ENCODE assay signal across 12 cellular contexts in the genomic region with DNA sequence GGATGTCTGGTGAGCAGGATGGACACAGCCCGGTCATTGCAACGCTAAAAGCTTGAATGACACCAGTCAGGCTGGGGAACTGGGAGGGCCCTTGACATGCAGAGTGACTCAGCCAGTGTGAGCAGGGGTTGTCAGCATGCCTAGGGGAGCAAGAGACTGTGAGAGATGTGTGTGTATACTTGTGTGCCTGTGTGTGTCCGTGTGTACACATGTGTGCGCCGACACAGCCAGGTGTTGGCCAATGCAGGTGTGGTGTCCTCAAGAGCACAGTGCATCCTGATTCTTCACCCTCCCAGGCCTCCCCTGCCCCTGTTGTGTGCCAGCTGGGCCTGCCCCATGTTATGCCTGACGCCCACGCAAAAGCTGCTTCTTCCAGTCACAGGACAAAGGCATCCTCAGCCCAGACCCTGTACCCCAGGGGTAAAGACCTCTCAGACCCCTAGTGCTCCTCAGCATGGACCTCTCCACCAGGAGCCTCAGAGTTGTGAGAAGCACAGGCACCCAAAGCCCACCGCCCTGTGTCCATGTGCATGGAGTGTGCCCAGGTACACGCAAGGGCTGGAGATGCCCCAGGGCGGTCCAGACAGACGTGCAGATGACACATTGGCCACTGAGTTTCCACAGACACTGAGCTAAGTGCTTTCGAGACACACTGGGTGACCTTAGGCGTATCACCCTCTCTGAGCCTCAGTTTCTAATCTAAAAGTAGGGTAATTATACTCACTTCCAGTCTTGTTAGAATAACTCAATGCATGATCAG. TPM values are rescaled to one million over a fixed set of nuclear protein-coding genes. Genes with fewer than 3 reads are reported as not detected.
DNase-seq lines count a peak whose midpoint lies in the region; ATAC-seq and TF ChIP-seq lines count a peak whose summit lies in the region.
"Had no signal": no experiment of that assay in that cellular context is flagged by ENCODE, and none has a peak within 500 bp of the region (broad histone marks: within the 10 kb centered on the region; RNA-seq: fewer than 3 reads in every experiment).

No MANE protein-coding gene starts in this region.

- no peak overlapping the region for H3K27ac Mint-ChIP-seq in activated T-cell treated with anti-CD3 and anti-CD28 coated beads, Interleukin-2, amount 50 U/mL, for 72 hours
- H3K27ac Mint-ChIP-seq in glutamatergic neuron (ENCODE audit: unreplicated experiment) = no peak overlapping the region

- peak; percentile 45 to 53 for ATAC-seq in activated T-cell treated with anti-CD3 and anti-CD28 coated beads, Interleukin-2, amount 50 U/mL, for 72 hours (replicated peaks in 1 of 2)
- ATAC-seq in esophagus mucosa (peak; percentile 64), omental fat pad (ENCODE audit: low FRiP score) (no peak)

- peaks cover 64% of the 10 kb centered on the region for H3K4me1 Mint-ChIP-seq in activated T-cell treated with anti-CD3 and anti-CD28 coated beads, Interleukin-2, amount 50 U/mL, for 72 hours (ENCODE audit: low read depth)
- peaks cover 17% of the 10 kb centered on the region for H3K4me1 Mint-ChIP-seq in glutamatergic neuron (ENCODE audit: low read depth, unreplicated experiment)

- TF ChIP-seq CTCF in omental fat pad (IDR thresholded peaks at IDR 0.05) (no peak), glutamatergic neuron (IDR thresholded peaks at IDR 0.05; ENCODE audit: partially characterized antibody, unreplicated experiment) (no peak)

- peak overlapping the region in 1 of 2 donors; percentile 48 for H3K4me3 Mint-ChIP-seq in activated T-cell treated with anti-CD3 and anti-CD28 coated beads, Interleukin-2, amount 50 U/mL, for 72 hours
- H3K4me3 Mint-ChIP-seq in glutamatergic neuron (ENCODE audit: unreplicated experiment) = no peak overlapping the region
- H3K4me3 Mint-ChIP-seq: naive B cell had no signal

- no peaks in the 10 kb centered on the region for H3K9me3 Mint-ChIP-seq in activated T-cell treated with anti-CD3 and anti-CD28 coated beads, Interleukin-2, amount 50 U/mL, for 72 hours
- H3K9me3 Mint-ChIP-seq in glutamatergic neuron (ENCODE audit: unreplicated experiment) = peaks cover under 1% of the 10 kb centered on the region
- H3K9me3 Mint-ChIP-seq: naive B cell had no signal

- no peaks in the 10 kb centered on the region for H3K27me3 Mint-ChIP-seq in activated T-cell treated with anti-CD3 and anti-CD28 coated beads, Interleukin-2, amount 50 U/mL, for 72 hours (ENCODE audit: low read depth)
- H3K27me3 Mint-ChIP-seq in glutamatergic neuron (ENCODE audit: unreplicated experiment) = peaks cover 3% of the 10 kb centered on the region

- H3K36me3 Mint-ChIP-seq in activated T-cell treated with anti-CD3 and anti-CD28 coated beads, Interleukin-2, amount 50 U/mL, for 72 hours (ENCODE audit: insufficient read depth in 2 of 2) = peaks cover 0 to 4% of the 10 kb centered on the region in 2 donors
- H3K36me3 Mint-ChIP-seq in glutamatergic neuron (ENCODE audit: unreplicated experiment) = no peaks in the 10 kb centered on the region
- H3K36me3 Mint-ChIP-seq: naive B cell had no signal

- DNase-seq in activated T-cell treated with anti-CD3 and anti-CD28 coated beads, Interleukin-2, amount 50 U/mL, for 72 hours = peak in 1 of 2 donors; percentile 33
- DNase-seq in activated T-cell treated with anti-CD3 and anti-CD28 coated beads, Interleukin-2, amount 50 U/mL, for 48 hours = no peak
- DNase-seq in ureter (ENCODE audit: low spot score) (peak; percentile 57), SIG-M5 treated with dmso at 0.1 percent for 504 hours (lab: John Stamatoyannopoulos, UW; ENCODE audit: unreplicated experiment) (no peak), omental fat pad (ENCODE audit: low spot score) (no peak), glutamatergic neuron (no peak)
- DNase-seq: GF-D8, MG63, naive B cell, NCI-H524 treated with DMSO at 0.1 percent for 48 hours had no signal

TF ChIP-seq in PFSK-1, 5 proteins besides CTCF, POLR2A, EP300 and RAD21:
- peak; percentile 48 for TF ChIP-seq FOXP2 (optimal IDR thresholded peaks at IDR 0.05; ENCODE audit: borderline replicate concordance, extremely low read depth, extremely low read length, insufficient read depth)
- TF ChIP-seq TAF1 (IDR thresholded peaks at IDR 0.05; ENCODE audit: borderline replicate concordance, insufficient read depth, low read length) = no peak

RNA-seq across cellular contexts. Expression of a gene that starts 16.6 kb away (rescaled TPM):
- 10 to 100 TPM; 12.9 to 14.7 TPM for total RNA-seq in activated T-cell treated with anti-CD3 and anti-CD28 coated beads, Interleukin-2, amount 50 U/mL, for 72 hours
- polyA plus RNA-seq in PFSK-1 (2012; ENCODE audit: insufficient read length, low read depth) = 125 TPM
- total RNA-seq in esophagus mucosa (7.1 TPM), ureter (31.4 TPM), omental fat pad (10 to 100 TPM; 12.6 to 19.1 (median 15.8) TPM), glutamatergic neuron (ENCODE audit: unreplicated experiment) (89.3 TPM)

RNA-seq across cellular contexts. Expression of a gene that starts 17.1 kb away (rescaled TPM):
- total RNA-seq in activated T-cell treated with anti-CD3 and anti-CD28 coated beads, Interleukin-2, amount 50 U/mL, for 72 hours = 100 to 1,000 TPM; 165 to 281 TPM
- 493 TPM for polyA plus RNA-seq in PFSK-1 (2012; ENCODE audit: insufficient read length, low read depth)
- total RNA-seq in esophagus mucosa = 58.0 TPM
- 28.1 TPM for total RNA-seq in ureter
- total RNA-seq in omental fat pad = 10 to 100 TPM in 1 of 4 donors, 1 to 10 TPM in 3; 5.5 to 10.6 (median 6.2) TPM
- 29.3 TPM for total RNA-seq in glutamatergic neuron (ENCODE audit: unreplicated experiment)

RNA-seq across cellular contexts. Expression of a gene that starts 38.1 kb away (rescaled TPM):
- 10 to 100 TPM in 1 of 2 donors, 1 to 10 TPM in 1; 7.8 to 11.7 TPM for total RNA-seq in activated T-cell treated with anti-CD3 and anti-CD28 coated beads, Interleukin-2, amount 50 U/mL, for 72 hours
- 45.8 TPM for polyA plus RNA-seq in PFSK-1 (2012; ENCODE audit: insufficient read length, low read depth)
- 4.5 TPM for total RNA-seq in esophagus mucosa
- total RNA-seq in ureter = 7.4 TPM
- 1 to 10 TPM; 2.0 to 3.3 (median 2.5) TPM for total RNA-seq in omental fat pad
- total RNA-seq in glutamatergic neuron (ENCODE audit: unreplicated experiment) = 67.0 TPM

RNA-seq across cellular contexts. Expression of a gene that starts 44.6 kb away (rescaled TPM):
- 100 to 1,000 TPM; 176 to 198 TPM for total RNA-seq in activated T-cell treated with anti-CD3 and anti-CD28 coated beads, Interleukin-2, amount 50 U/mL, for 72 hours
- 197 TPM for polyA plus RNA-seq in PFSK-1 (2012; ENCODE audit: insufficient read length, low read depth)
- total RNA-seq in esophagus mucosa (55.2 TPM), ureter (133 TPM), omental fat pad (10 to 100 TPM; 49.9 to 88.1 (median 52.9) TPM), glutamatergic neuron (ENCODE audit: unreplicated experiment) (97.6 TPM)
